8 cellular contexts compared by ENCODE assay signal in genomic region chr2:64523667-64524603, GRCh38. TPM values are rescaled to one million over a fixed set of nuclear protein-coding genes. Genes with fewer than 3 reads are reported as not detected.
DNase-seq lines count a peak whose midpoint lies in the region; ATAC-seq and TF ChIP-seq lines count a peak whose summit lies in the region.

AFTPH (plus strand) TSS chr2:64524328; CDS start chr2:64551475, 27,147 bp downstream.

- peak; percentile 92 for TF ChIP-seq POLR2A in prostate gland (IDR thresholded peaks at IDR 0.05)

- DNase-seq in GM13977 (ENCODE audit: low spot score) (peak; percentile 98), NCI-H1694 treated with DMSO at 0.1 percent for 48 hours (lab: John Stamatoyannopoulos, UW) (peak; percentile 97), T-helper 17 cell (peak; percentile 98 to 100 (median 99)), amygdala (lab: John Stamatoyannopoulos, UW) (peak; percentile 72 to 100 (median 98)), left ventricle myocardium inferior (peak; percentile 98), prostate gland (ENCODE audit: low spot score) (peak; percentile 99)

- H3K4me1 Mint-ChIP-seq in T-helper 17 cell = peaks cover 36% of the 10 kb centered on the region

- peak; percentile 10 for TF ChIP-seq CTCF in GM13977 (IDR thresholded peaks at IDR 0.05; ENCODE audit: extremely low read depth, insufficient read depth, missing control alignments)
- TF ChIP-seq CTCF in left ventricle myocardium inferior (IDR thresholded peaks at IDR 0.05; ENCODE audit: borderline replicate concordance) = no peak
- TF ChIP-seq CTCF in prostate gland (IDR thresholded peaks at IDR 0.05) = peak in 1 of 4 experiments; percentile 36

- peak within 1 kb of the TSS; percentile 97 for H3K27ac ChIP-seq in left ventricle myocardium inferior (replicated peaks)
- H3K27ac ChIP-seq in prostate gland = peak within 1 kb of the TSS; percentile 92 to 95
- peak within 1 kb of the TSS; percentile 88 for H3K27ac ChIP-seq in urinary bladder (ENCODE audit: low read depth)

- under 1% methylated on average over 65 of the region's 67 CpGs for WGBS in prostate gland
- under 1% methylated on average over 67 of the region's 67 CpGs for WGBS in urinary bladder

- no peaks in the 10 kb centered on the region for H3K27me3 Mint-ChIP-seq in T-helper 17 cell

- H3K4me1 ChIP-seq in left ventricle myocardium inferior = peaks cover 57% of the 10 kb centered on the region
- H3K4me1 ChIP-seq in prostate gland (replicated peaks) = no peaks in the 10 kb centered on the region
- H3K4me1 ChIP-seq in urinary bladder (ENCODE audit: insufficient read depth) = no peaks in the 10 kb centered on the region

- H3K36me3 ChIP-seq in left ventricle myocardium inferior (no peaks in the 10 kb centered on the region), prostate gland (no peaks in the 10 kb centered on the region), urinary bladder (ENCODE audit: insufficient read depth) (peaks cover 2% of the 10 kb centered on the region)

- H3K4me3 ChIP-seq in left ventricle myocardium inferior (peak within 1 kb of the TSS; percentile 98), prostate gland (peak within 1 kb of the TSS; percentile 76 to 94), urinary bladder (ENCODE audit: low read depth, low read length) (peak within 1 kb of the TSS; percentile 82)

- peak; percentile 78 for ATAC-seq in HG02884 (IDR thresholded peaks at IDR 0.05; ENCODE audit: unreplicated experiment)
- peak; percentile 95 for ATAC-seq in T-helper 17 cell

- in situ Hi-C loops in GM13977 (cut with MboI; ENCODE audit: low pct_unique_long_range_greater_than_20kb, low sequenced_read_pairs, unreplicated experiment) = loop anchor here (10.0 kb wide), 1 partner anchor 341 kb away; no protein-coding TSS in a partner anchor

- H3K9me3 ChIP-seq in T-helper 17 cell (ENCODE audit: control insufficient read depth, low read length, poor library complexity, severe bottlenecking) = no peaks in the 10 kb centered on the region
- no peaks in the 10 kb centered on the region for H3K9me3 ChIP-seq in left ventricle myocardium inferior (replicated peaks)
- no peaks in the 10 kb centered on the region for H3K9me3 ChIP-seq in prostate gland

- intact Hi-C loops in left ventricle myocardium inferior (cut with micrococcal nuclease) = loop anchor here (10.0 kb wide), 1 partner anchor 341 kb away; no protein-coding TSS in a partner anchor
- intact Hi-C loops in prostate gland (cut with DNase I) = loop anchor here (2.0 to 10.0 kb wide), 2 partner anchors 121 to 341 kb away; no protein-coding TSS in a partner anchor

- H3K27ac Mint-ChIP-seq in T-helper 17 cell = peak within 1 kb of the TSS; percentile 98

- H3K27me3 ChIP-seq in left ventricle myocardium inferior (ENCODE audit: low read depth) (no peaks in the 10 kb centered on the region), prostate gland (replicated peaks; ENCODE audit: insufficient read depth) (no peaks in the 10 kb centered on the region)

- peak within 1 kb of the TSS; percentile 99 for H3K4me3 Mint-ChIP-seq in T-helper 17 cell

- H3K36me3 Mint-ChIP-seq in T-helper 17 cell (ENCODE audit: low read depth) = peaks cover 3% of the 10 kb centered on the region

RNA-seq across cellular contexts. Expression of gene AFTPH, which starts in this region (rescaled TPM):
- total RNA-seq in T-helper 17 cell = 10 to 100 TPM; 33.2 to 34.8 TPM
- total RNA-seq in left ventricle myocardium inferior = 11.3 TPM
- total RNA-seq in prostate gland = 10 to 100 TPM; 61.3 to 68.1 TPM
- total RNA-seq in urinary bladder = 60.1 TPM
- 20.6 TPM for polyA plus RNA-seq in urinary bladder

Comparison
In these comparisons a context has a peak if more than half of its experiments do, and no peak if none do; other contexts are left out.
1. Peak in every context shown above with its lines: DNase-seq, ATAC-seq, H3K4me3 ChIP-seq and H3K27ac ChIP-seq.